ENCODE assay signal across 8 cellular contexts in the genomic region with DNA sequence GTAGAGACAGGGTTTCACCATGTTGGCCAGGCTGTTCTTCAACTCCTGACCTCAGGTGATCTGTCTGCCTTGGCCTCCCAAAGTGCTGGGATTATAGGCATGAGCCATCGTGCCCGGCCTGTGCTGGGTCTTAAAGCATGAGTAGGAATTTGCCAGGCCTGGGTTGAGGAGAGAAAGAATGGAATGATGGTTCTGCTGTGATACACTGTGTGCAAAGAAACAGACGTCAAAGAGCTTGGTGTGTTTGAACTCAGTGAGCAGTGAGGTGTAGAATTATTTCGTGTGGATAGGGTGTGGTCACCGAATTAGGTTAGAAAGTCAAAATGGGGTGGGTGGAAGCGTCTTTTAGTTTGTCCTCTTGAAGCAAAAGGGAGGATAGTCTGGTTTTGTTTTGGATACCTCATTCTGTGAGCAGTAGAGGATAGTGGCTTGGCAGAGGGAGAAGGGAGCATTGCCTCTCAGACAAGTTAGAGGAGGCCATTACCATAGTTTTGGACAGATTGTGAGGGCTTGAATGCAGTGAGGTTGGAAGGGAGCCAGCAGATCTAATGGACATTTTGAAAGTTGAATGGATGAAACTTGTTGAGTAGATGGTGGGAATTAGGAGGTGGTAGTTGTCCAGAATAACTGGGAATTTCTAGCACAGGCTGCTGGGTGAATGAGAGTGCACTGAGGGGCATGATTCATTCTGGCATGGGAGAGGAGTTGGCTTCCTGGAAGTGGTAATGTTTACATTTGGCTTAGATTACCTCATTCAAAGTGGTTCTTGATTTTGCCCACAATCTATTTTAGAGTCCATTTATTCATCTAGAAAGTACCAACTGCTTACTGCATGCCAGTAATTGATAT. TPM values are rescaled to one million over a fixed set of nuclear protein-coding genes. Genes with fewer than 3 reads are reported as not detected.
DNase-seq lines count a peak whose midpoint lies in the region; ATAC-seq and TF ChIP-seq lines count a peak whose summit lies in the region.

No MANE protein-coding gene starts in this region.

- CTCF ChIA-PET in PC-3 (lab: Charles Lee) = no interaction called here

- ATAC-seq in HG02943 (IDR thresholded peaks at IDR 0.05; ENCODE audit: low read depth, unreplicated experiment) (peak; percentile 47), PC-3 (peak; percentile 89)

- intact Hi-C loops in PC-3 (cut with micrococcal nuclease) = no loop called here

- H3K9ac ChIP-seq in PC-3 (ENCODE audit: low read length) = peak overlapping the region; percentile 57

- H3K9me2 ChIP-seq in PC-3 (replicated peaks; ENCODE audit: low read length) = no peaks in the 10 kb centered on the region

- H3K9me3 ChIP-seq in PC-3 (ENCODE audit: low read length) = no peaks in the 10 kb centered on the region

- H3K79me2 ChIP-seq in PC-3 (ENCODE audit: low read length) = peaks cover 98% of the 10 kb centered on the region

- POLR2A ChIA-PET in PC-3 (lab: Charles Lee; ENCODE audit: unreplicated experiment) = no interaction called here

- no TSS peak for BruUV-seq in PC-3 (replicated peaks; lab: Mats Ljungman, UMichigan)

- H3K27me3 ChIP-seq in PC-3 (ENCODE audit: low read length) = no peaks in the 10 kb centered on the region

- peaks cover 17% of the 10 kb centered on the region; the same call in 1 of the 2 replicates for H4K20me1 ChIP-seq in PC-3 (ENCODE audit: low read length)

- H3K4me2 ChIP-seq in PC-3 (ENCODE audit: low read length) = peak overlapping the region; percentile 69

- peak overlapping the region; percentile 95 for H3K27ac ChIP-seq in PC-3 (ENCODE audit: low read length)

- DNase-seq in NCI-H748 (lab: John Stamatoyannopoulos, UW; ENCODE audit: unreplicated experiment) (peak; percentile 1), NCI-H748 treated with DMSO at 0.1 percent for 48 hours (lab: John Stamatoyannopoulos, UW) (no peak), PC-3 (peak; percentile 79), astrocyte of the spinal cord (ENCODE audit: low read depth, low spot score) (peak; percentile 89), lung microvascular endothelial cell (ENCODE audit: low read depth in 2 of 2) (peak; percentile 87 to 96), NCI-H82 (lab: John Stamatoyannopoulos, UW) (no peak), HuH-7 (ENCODE audit: low spot score) (no peak)

- H3K4me1 ChIP-seq in PC-3 (ENCODE audit: insufficient read depth, low read length) = peaks cover 52% of the 10 kb centered on the region

- in situ Hi-C loops in astrocyte of the spinal cord (cut with HindIII; ENCODE audit: low sequenced_read_pairs) = no loop called here

- TF ChIP-seq CTCF in PC-3 (conservative IDR thresholded peaks at IDR 0.05; ENCODE audit: low read depth, low read length) = no peak
- TF ChIP-seq CTCF in astrocyte of the spinal cord (IDR thresholded peaks at IDR 0.05; ENCODE audit: low read depth, low read length) = no peak

- no peaks in the 10 kb centered on the region for H3F3A ChIP-seq in PC-3 (ENCODE audit: low read length, unreplicated experiment)

- H3K36me3 ChIP-seq in PC-3 (ENCODE audit: low read depth, low read length) = no peaks in the 10 kb centered on the region

- no peak overlapping the region for H3K4me3 ChIP-seq in PC-3 (ENCODE audit: low read length)
- no peak overlapping the region for H3K4me3 ChIP-seq in astrocyte of the spinal cord (ENCODE audit: low read depth, low read length)

- no peak overlapping the region for H2AFZ ChIP-seq in PC-3 (ENCODE audit: low read length)

RNA-seq across cellular contexts. Expression of a gene that starts 27.2 kb away (rescaled TPM):
- total RNA-seq in PC-3 (2014; rRNA removed) (36.8 and 46.8 TPM in 2 replicates), lung microvascular endothelial cell (44.4 and 50.3 TPM in 2 replicates)

Comparison
In these comparisons a context has a peak if more than half of its experiments do, and no peak if none do; other contexts are left out.
1. DNase-seq: peak in NCI-H748 (single experiment), PC-3 (single experiment), astrocyte of the spinal cord (single experiment) and lung microvascular endothelial cell (2 of 2); none in NCI-H748 treated with DMSO at 0.1 percent for 48 hours (single experiment), NCI-H82 (single experiment) and HuH-7 (single experiment).